Comparison of ENCODE assay signal across 7 cellular contexts in genomic region chr10:37856881-37857286, GRCh38. TPM values are rescaled to one million over a fixed set of nuclear protein-coding genes. Genes with fewer than 3 reads are reported as not detected.
DNase-seq lines count a peak whose midpoint lies in the region; ATAC-seq, FAIRE-seq and TF ChIP-seq lines count a peak whose summit lies in the region.

No MANE protein-coding gene starts in this region.

- 1 to 2% methylated on average over 16 of the region's 16 CpGs for WGBS in GM23248 (ENCODE audit: low coverage in 1 of 2, low lambda C conversion rate in 2 of 2, missing lambda C conversion rate in 2 of 2), 2 experiments
- 0 to 1% methylated on average over 16 of the region's 16 CpGs for WGBS in pancreas, 2 donors

- H3K27ac ChIP-seq in GM23248 (peak overlapping the region; percentile 100), pancreas (peak overlapping the region; percentile 100)

- H4K20me1 ChIP-seq in GM23248 (ENCODE audit: insufficient read depth), result no peaks in the 10 kb centered on the region

- ATAC-seq in pancreas, result peak; percentile 4 to 49 (median 20)

- H3K9me3 ChIP-seq in GM23248 (ENCODE audit: low read depth) (no peaks in the 10 kb centered on the region), pancreas (no peaks in the 10 kb centered on the region)

- H3K9me2 ChIP-seq in GM23248 (ENCODE audit: insufficient read depth), result no peaks in the 10 kb centered on the region

- H3K4me2 ChIP-seq in GM23248 (ENCODE audit: unreplicated experiment), result peak overlapping the region; percentile 99

- H3K4me1 ChIP-seq in GM23248 (ENCODE audit: insufficient read depth) (peaks cover 40% of the 10 kb centered on the region), pancreas (peaks cover 5 to 15% (median 5%) of the 10 kb centered on the region in 3 donors)

- intact Hi-C loops in pancreas (cut with DNase I), result no loop called here

- no peak for TF ChIP-seq CTCF in GM12865 (IDR thresholded peaks at IDR 0.05; ENCODE audit: insufficient read depth, low read depth, low read length, missing control alignments)
- no peak for TF ChIP-seq CTCF in fibroblast of the aortic adventitia (IDR thresholded peaks at IDR 0.05; ENCODE audit: insufficient read depth, low read length)
- no peak for TF ChIP-seq CTCF in pancreas (IDR thresholded peaks at IDR 0.05)

- peaks cover 47% of the 10 kb centered on the region for H3K79me2 ChIP-seq in GM23248 (ENCODE audit: insufficient read depth)

- no peak for FAIRE-seq in pancreas (lab: Jason Lieb, UNC)

- DNase-seq in GM12865 (ENCODE audit: low read depth) (peak; percentile 50), GM23248 (no peak), LHCN-M2 (ENCODE audit: low read depth) (peak; percentile 8), fibroblast of the aortic adventitia (ENCODE audit: low read depth) (peak; percentile 22), pancreas (peak; percentile 7 to 59 (median 22)), NCI-H526 treated with DMSO at 0.1 percent for 48 hours (lab: John Stamatoyannopoulos, UW) (no peak)
- DNase-seq in activated CD8-positive, alpha-beta memory T cell treated with anti-CD3 and anti-CD28 coated beads, Interleukin-2, amount 50 U/mL, for 4 hours, result peak; percentile 19

- H3K9ac ChIP-seq in GM23248, result peak overlapping the region; percentile 99

- H2AFZ ChIP-seq in GM23248, result peak overlapping the region; percentile 94

- in situ Hi-C loops in GM23248 (cut with MboI), result no loop called here

- peaks cover 11% of the 10 kb centered on the region; the same call in 1 of the 2 replicates for H3F3A ChIP-seq in GM23248 (ENCODE audit: insufficient read depth)

- H3K36me3 ChIP-seq in GM23248 (ENCODE audit: low read depth), result no peaks in the 10 kb centered on the region
- no peaks in the 10 kb centered on the region for H3K36me3 ChIP-seq in pancreas

- peak overlapping the region; percentile 82 for H3K4me3 ChIP-seq in GM12865 (ENCODE audit: low read depth, low read length)
- H3K4me3 ChIP-seq in GM23248, result peak overlapping the region; percentile 86
- H3K4me3 ChIP-seq in fibroblast of the aortic adventitia (ENCODE audit: low read depth, low read length), result peak overlapping the region; percentile 84
- H3K4me3 ChIP-seq in pancreas, result peak overlapping the region; percentile 72 to 90 (median 76)

- H3K27me3 ChIP-seq in GM23248 (replicated peaks; ENCODE audit: insufficient read depth), result no peaks in the 10 kb centered on the region
- no peaks in the 10 kb centered on the region for H3K27me3 ChIP-seq in pancreas

RNA-seq across cellular contexts. Expression of gene ZNF248, which starts 0.5 kb away (rescaled TPM):
- total RNA-seq in GM23248 (2014; rRNA removed; shearing (Covaris generic)), result 4.2 and 13.7 TPM in 2 replicates
- polyA plus RNA-seq in GM23248 (2016; fragmentation: Nextera tagmentation; extraction: Ambion mirVana) (6.8 and 7.4 TPM in 2 replicates), pancreas (1 to 10 TPM; 4.6 to 8.2 TPM)
- total RNA-seq in LHCN-M2 (2014; rRNA removed) (5.4 and 6.1 TPM in 2 replicates), fibroblast of the aortic adventitia (ENCODE audit: low replicate concordance) (8.6 and 8.7 TPM in 2 replicates), pancreas (1 to 10 TPM; 2.7 to 8.3 (median 4.2) TPM)
- 2.9 TPM for polyA plus RNA-seq in LHCN-M2 (2012)

Comparison
In these comparisons a context has a peak if more than half of its experiments do, and no peak if none do; other contexts are left out.
1. DNase-seq: peak in GM12865 (single experiment), LHCN-M2 (single experiment), activated CD8-positive, alpha-beta memory T cell treated with anti-CD3 and anti-CD28 coated beads, Interleukin-2, amount 50 U/mL, for 4 hours (single experiment), fibroblast of the aortic adventitia (single experiment) and pancreas (6 of 6); none in GM23248 (single experiment) and NCI-H526 treated with DMSO at 0.1 percent for 48 hours (single experiment).
2. Peak in every context shown above with its lines, with median percentiles within 50 percentile points of each other: H3K4me3 ChIP-seq.